8 cellular contexts compared by ENCODE assay signal in the genomic region with DNA sequence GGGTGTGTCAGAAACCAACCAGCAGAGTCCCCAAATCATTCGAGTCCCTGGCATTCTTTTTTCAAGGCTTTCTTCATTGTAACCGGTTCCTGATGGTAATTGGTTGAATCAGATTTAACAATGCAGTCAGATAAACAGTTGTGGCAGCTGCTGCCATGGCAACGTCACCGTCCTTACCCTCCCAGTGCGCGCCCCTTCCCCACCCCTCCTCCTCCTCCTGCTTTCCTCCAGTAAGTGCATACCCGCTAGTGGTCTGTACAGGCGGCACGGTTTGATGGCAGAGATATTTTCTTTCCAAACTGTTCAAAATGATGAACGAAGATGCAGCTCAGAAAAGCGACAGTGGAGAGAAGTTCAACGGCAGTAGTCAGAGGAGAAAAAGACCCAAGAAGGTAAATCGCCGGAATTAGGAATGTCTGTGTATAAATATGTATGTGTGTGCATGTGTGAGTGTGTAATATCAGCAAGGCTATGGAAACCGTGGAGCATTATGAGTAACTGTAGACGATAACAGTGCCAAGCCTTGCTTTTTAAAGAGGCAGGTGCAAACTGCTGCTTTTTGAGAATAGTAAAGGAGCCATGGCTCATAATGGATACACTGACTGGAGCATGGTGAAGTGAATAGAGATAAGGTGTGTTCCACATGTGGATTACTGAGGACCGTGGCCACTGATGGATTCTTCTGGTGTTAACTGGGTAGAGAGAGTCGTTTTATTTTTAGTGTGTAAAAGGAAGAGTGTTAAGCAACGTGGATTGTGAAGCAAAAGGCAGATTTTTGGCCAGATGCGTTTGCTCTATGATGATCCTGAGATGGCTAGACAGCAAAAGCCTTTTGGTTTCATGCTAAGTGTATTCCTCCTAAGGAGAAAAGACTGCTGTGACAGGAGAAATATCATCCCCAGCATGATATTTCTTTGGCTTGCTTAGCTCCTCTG. TPM values are rescaled to one million over a fixed set of nuclear protein-coding genes. Genes with fewer than 3 reads are reported as not detected.
DNase-seq lines count a peak whose midpoint lies in the region; ATAC-seq, FAIRE-seq and TF ChIP-seq lines count a peak whose summit lies in the region.

A gene (plus strand): TSS at position 233 of the 935 bp plus-strand sequence. CDS start 76 bp downstream, at position 309.

- no peak within 1 kb of the TSS for H3K27ac Mint-ChIP-seq in activated CD8-positive, alpha-beta memory T cell treated with anti-CD3 and anti-CD28 coated beads, Interleukin-2, amount 10 ng/mL, durations not matched to agents 7 days and 5 days
- H3K27ac Mint-ChIP-seq in Calu3 (ENCODE audit: unreplicated experiment) = no peak within 1 kb of the TSS

- BruUV-seq in Calu3 (replicated peaks; lab: Mats Ljungman, UMichigan) = no TSS peak

- CTCF ChIA-PET in activated CD8-positive, alpha-beta memory T cell treated with anti-CD3 and anti-CD28 coated beads, Interleukin-2, amount 10 ng/mL, durations not matched to agents 7 days and 5 days (lab: Charles Lee) = interaction anchor here (0.7 kb wide), 1 partner anchor 27 kb away, joined by 3 read pairs; no protein-coding TSS in a partner anchor
- CTCF ChIA-PET in Calu3 (lab: Charles Lee) = no interaction called here

- DNase-seq in EH (ENCODE audit: low read depth) (peak; percentile 0), NCI-H69 (lab: John Stamatoyannopoulos, UW) (peak; percentile 93), frontal cortex (ENCODE audit: low spot score in 2 of 2) (peak; percentile 2 to 18), omental fat pad (ENCODE audit: low spot score) (no peak), Calu3 (no peak)
- DNase-seq in activated CD8-positive, alpha-beta memory T cell treated with anti-CD3 and anti-CD28 coated beads, Interleukin-2, amount 10 ng/mL, durations not matched to agents 7 days and 5 days = no peak
- DNase-seq in stimulated activated CD4-positive, alpha-beta T cell treated with anti-CD3 and anti-CD28 coated beads, Interleukin-4, amount 100 ng/mL, for 4 hours = no peak

- no peaks in the 10 kb centered on the region for H3K36me3 Mint-ChIP-seq in activated CD8-positive, alpha-beta memory T cell treated with anti-CD3 and anti-CD28 coated beads, Interleukin-2, amount 10 ng/mL, durations not matched to agents 7 days and 5 days
- H3K36me3 Mint-ChIP-seq in Calu3 (ENCODE audit: insufficient read depth, unreplicated experiment) = no peaks in the 10 kb centered on the region

- TF ChIP-seq CTCF in omental fat pad (IDR thresholded peaks at IDR 0.05) = no peak
- TF ChIP-seq CTCF in Calu3 (IDR thresholded peaks at IDR 0.05; ENCODE audit: unreplicated experiment) = no peak

- peaks cover 10% of the 10 kb centered on the region for H3K4me1 Mint-ChIP-seq in activated CD8-positive, alpha-beta memory T cell treated with anti-CD3 and anti-CD28 coated beads, Interleukin-2, amount 10 ng/mL, durations not matched to agents 7 days and 5 days
- H3K4me1 Mint-ChIP-seq in Calu3 (ENCODE audit: low read depth, unreplicated experiment) = no peaks in the 10 kb centered on the region

- no peak for FAIRE-seq in frontal cortex (lab: Jason Lieb, UNC)

- ATAC-seq in omental fat pad (ENCODE audit: low FRiP score) = no peak
- no peak for ATAC-seq in activated CD8-positive, alpha-beta memory T cell treated with anti-CD3 and anti-CD28 coated beads, Interleukin-2, amount 10 ng/mL, durations not matched to agents 7 days and 5 days
- no peak for ATAC-seq in GM19467 (IDR thresholded peaks at IDR 0.05; ENCODE audit: unreplicated experiment)

- peaks cover 6% of the 10 kb centered on the region for H3K27me3 Mint-ChIP-seq in activated CD8-positive, alpha-beta memory T cell treated with anti-CD3 and anti-CD28 coated beads, Interleukin-2, amount 10 ng/mL, durations not matched to agents 7 days and 5 days
- no peaks in the 10 kb centered on the region for H3K27me3 Mint-ChIP-seq in Calu3 (ENCODE audit: unreplicated experiment)

- no peak within 1 kb of the TSS for H3K4me3 Mint-ChIP-seq in activated CD8-positive, alpha-beta memory T cell treated with anti-CD3 and anti-CD28 coated beads, Interleukin-2, amount 10 ng/mL, durations not matched to agents 7 days and 5 days
- H3K4me3 Mint-ChIP-seq in Calu3 (ENCODE audit: low read depth, unreplicated experiment) = no peak within 1 kb of the TSS

- intact Hi-C loops in Calu3 (cut with micrococcal nuclease; ENCODE audit: unreplicated experiment) = no loop called here

- H3K9me3 Mint-ChIP-seq in activated CD8-positive, alpha-beta memory T cell treated with anti-CD3 and anti-CD28 coated beads, Interleukin-2, amount 10 ng/mL, durations not matched to agents 7 days and 5 days (ENCODE audit: low read depth) = no peaks in the 10 kb centered on the region
- no peaks in the 10 kb centered on the region for H3K9me3 Mint-ChIP-seq in Calu3 (ENCODE audit: low read depth, unreplicated experiment)

RNA-seq across cellular contexts. Expression of the gene that starts here (rescaled TPM):
- total RNA-seq in frontal cortex (477 TPM), omental fat pad (100 to 1,000 TPM in 1 of 4 donors, 10 to 100 TPM in 3; 51.4 to 200 (median 84.9) TPM), Calu3 (2022) (4.1 and 4.4 TPM in 2 replicates)
- total RNA-seq in activated CD8-positive, alpha-beta memory T cell treated with anti-CD3 and anti-CD28 coated beads, Interleukin-2, amount 10 ng/mL, durations not matched to agents 7 days and 5 days = 1 to 10 TPM; 1.8 to 2.4 TPM

Comparison
In these comparisons a context has a peak if more than half of its experiments do, and no peak if none do; other contexts are left out.
1. DNase-seq: peak in EH (single experiment), NCI-H69 (single experiment) and frontal cortex (2 of 2); none in omental fat pad (single experiment), activated CD8-positive, alpha-beta memory T cell treated with anti-CD3 and anti-CD28 coated beads, Interleukin-2, amount 10 ng/mL, durations not matched to agents 7 days and 5 days (single experiment), stimulated activated CD4-positive, alpha-beta T cell treated with anti-CD3 and anti-CD28 coated beads, Interleukin-4, amount 100 ng/mL, for 4 hours (0 of 2) and Calu3 (single experiment).